ENCODE assay signal across 19 cellular contexts in genomic region chr3:172281884-172282283, GRCh38.
"Had no signal": no experiment of that assay in that cellular context is flagged by ENCODE, and none has a peak within 500 bp of the region (broad histone marks: within the 10 kb centered on the region; RNA-seq: fewer than 3 reads in every experiment).

No MANE protein-coding gene starts in this region.

- H3K4me3 Mint-ChIP-seq: endodermal cell; naive thymus-derived CD8-positive, alpha-beta T cell; stimulated activated effector memory CD8-positive, alpha-beta T cell treated with anti-CD3 and anti-CD28 coated beads, Interleukin-12 subunit alpha, Interleukin-12 subunit beta, amount 100 ng/mL, for 72 hours; stimulated activated naive CD8-positive, alpha-beta T cell treated with anti-CD3 and anti-CD28 coated beads, Interleukin-15, Interleukin-2, amounts not matched to agents 100 ng/mL and 50 ng/mL, for 24 hours had no signal

- H3K9me3 Mint-ChIP-seq: endodermal cell; naive thymus-derived CD8-positive, alpha-beta T cell; stimulated activated effector memory CD8-positive, alpha-beta T cell treated with anti-CD3 and anti-CD28 coated beads, Interleukin-12 subunit alpha, Interleukin-12 subunit beta, amount 100 ng/mL, for 72 hours; stimulated activated naive CD8-positive, alpha-beta T cell treated with anti-CD3 and anti-CD28 coated beads, Interleukin-15, Interleukin-2, amounts not matched to agents 100 ng/mL and 50 ng/mL, for 24 hours had no signal

- FAIRE-seq: islet of Langerhans, small intestine had no signal

- ATAC-seq: mucosa of descending colon; naive thymus-derived CD8-positive, alpha-beta T cell; psoas muscle; stimulated activated effector memory CD8-positive, alpha-beta T cell treated with anti-CD3 and anti-CD28 coated beads, Interleukin-12 subunit alpha, Interleukin-12 subunit beta, amount 100 ng/mL, for 72 hours had no signal

- H3K27ac ChIP-seq: coronary artery, hepatocyte, psoas muscle had no signal

- H3K9me3 ChIP-seq: mucosa of descending colon, psoas muscle, tibial nerve had no signal

- DNase-seq: caudate nucleus; effector CD4-positive, alpha-beta T cell; endodermal cell; foreskin melanocyte; head of caudate nucleus; kidney glomerular epithelial cell; mammary epithelial cell; mucosa of descending colon; naive thymus-derived CD8-positive, alpha-beta T cell; psoas muscle; retina; small intestine; stimulated activated CD4-positive, alpha-beta T cell treated with anti-CD3 and anti-CD28 coated beads, Interleukin-2, amount 100 ng/mL, for 48 hours had no signal

- H3K27me3 Mint-ChIP-seq: naive thymus-derived CD8-positive, alpha-beta T cell; stimulated activated naive CD8-positive, alpha-beta T cell treated with anti-CD3 and anti-CD28 coated beads, Interleukin-15, Interleukin-2, amounts not matched to agents 100 ng/mL and 50 ng/mL, for 24 hours had no signal

- H3K4me3 ChIP-seq: coronary artery, hepatocyte, mucosa of descending colon, psoas muscle, tibial nerve had no signal

- H3K27me3 ChIP-seq: hepatocyte, tibial nerve had no signal

- H3K27ac Mint-ChIP-seq: endodermal cell; naive thymus-derived CD8-positive, alpha-beta T cell; stimulated activated naive CD8-positive, alpha-beta T cell treated with anti-CD3 and anti-CD28 coated beads, Interleukin-15, Interleukin-2, amounts not matched to agents 100 ng/mL and 50 ng/mL, for 24 hours had no signal

- H3K4me2 ChIP-seq: hepatocyte had no signal

- H2AFZ ChIP-seq: hepatocyte had no signal
